In genomic region chr17:27601069-27601974, GRCh38 we compare ENCODE assay signal across 8 cellular contexts. TPM values are rescaled to one million over a fixed set of nuclear protein-coding genes. Genes with fewer than 3 reads are reported as not detected.
DNase-seq lines count a peak whose midpoint lies in the region; ATAC-seq and TF ChIP-seq lines count a peak whose summit lies in the region.

No MANE protein-coding gene starts in this region.

- H3K27ac Mint-ChIP-seq in activated naive CD4-positive, alpha-beta T cell treated with anti-CD3 and anti-CD28 coated beads, Interleukin-2, amount 10 ng/mL, durations not matched to agents 7 days and 5 days: no peak overlapping the region

- peaks cover 13% of the 10 kb centered on the region for H3K4me1 Mint-ChIP-seq in activated naive CD4-positive, alpha-beta T cell treated with anti-CD3 and anti-CD28 coated beads, Interleukin-2, amount 10 ng/mL, durations not matched to agents 7 days and 5 days

- H3K79me2 ChIP-seq in DOHH2 (ENCODE audit: control insufficient read depth, low read length): no peaks in the 10 kb centered on the region

- H3K27me3 Mint-ChIP-seq in activated naive CD4-positive, alpha-beta T cell treated with anti-CD3 and anti-CD28 coated beads, Interleukin-2, amount 10 ng/mL, durations not matched to agents 7 days and 5 days: no peaks in the 10 kb centered on the region

- H3K27me3 ChIP-seq in DOHH2 (ENCODE audit: control insufficient read depth, low read length): peaks cover 12% of the 10 kb centered on the region; the same call in 1 of the 2 replicates
- no peaks in the 10 kb centered on the region for H3K27me3 ChIP-seq in ovary
- no peaks in the 10 kb centered on the region for H3K27me3 ChIP-seq in transverse colon

- H3K36me3 ChIP-seq in DOHH2 (ENCODE audit: control insufficient read depth, low read length): no peaks in the 10 kb centered on the region
- no peaks in the 10 kb centered on the region for H3K36me3 ChIP-seq in ovary
- peaks cover 0 to 5% (median 0%) of the 10 kb centered on the region in 4 donors for H3K36me3 ChIP-seq in transverse colon

- peak; percentile 91 for TF ChIP-seq CTCF in DOHH2 (IDR thresholded peaks at IDR 0.05; ENCODE audit: low read depth, low read length, poor library complexity, severe bottlenecking)
- TF ChIP-seq CTCF in ovary (IDR thresholded peaks at IDR 0.05): peak; percentile 80 to 95 (median 92)
- TF ChIP-seq CTCF in transverse colon (IDR thresholded peaks at IDR 0.05): peak; percentile 92 to 96 (median 93)

- no peaks in the 10 kb centered on the region for H3K9me3 Mint-ChIP-seq in activated naive CD4-positive, alpha-beta T cell treated with anti-CD3 and anti-CD28 coated beads, Interleukin-2, amount 10 ng/mL, durations not matched to agents 7 days and 5 days

- DNase-seq in M059J (ENCODE audit: low read depth): peak; percentile 58
- peak; percentile 89 for DNase-seq in activated naive CD4-positive, alpha-beta T cell treated with anti-CD3 and anti-CD28 coated beads, Interleukin-2, amount 10 ng/mL, durations not matched to agents 7 days and 5 days
- peak; percentile 76 for DNase-seq in globus pallidus (ENCODE audit: low spot score)
- peak; percentile 78 to 92 (median 88) for DNase-seq in ovary
- peak; percentile 87 for DNase-seq in transverse colon

- intact Hi-C loops in ovary (cut with DNase I): loop anchor here (1.0 to 10.0 kb wide), 8 partner anchors 51 to 365 kb away; partner anchors contain the start of gene KSR1 (in 3 of the 4)
- intact Hi-C loops in transverse colon (cut with DNase I; ENCODE audit: low total_unique reads): loop anchor here (2.0 to 10.0 kb wide), 2 partner anchors 247 to 367 kb away; no protein-coding TSS in a partner anchor

- no peaks in the 10 kb centered on the region for H3K9me2 ChIP-seq in DOHH2 (replicated peaks; ENCODE audit: control insufficient read depth, low read length)

- H3K36me3 Mint-ChIP-seq in activated naive CD4-positive, alpha-beta T cell treated with anti-CD3 and anti-CD28 coated beads, Interleukin-2, amount 10 ng/mL, durations not matched to agents 7 days and 5 days: peaks cover 23% of the 10 kb centered on the region

- H3K27ac ChIP-seq in DOHH2 (ENCODE audit: low read depth, low read length): no peak overlapping the region
- no peak overlapping the region for H3K27ac ChIP-seq in ovary
- no peak overlapping the region for H3K27ac ChIP-seq in transverse colon

- H3K4me1 ChIP-seq in DOHH2 (ENCODE audit: control insufficient read depth, low read length): no peaks in the 10 kb centered on the region
- peaks cover 4% of the 10 kb centered on the region for H3K4me1 ChIP-seq in ovary (ENCODE audit: insufficient read depth)
- peaks cover 0 to 19% (median 11%) of the 10 kb centered on the region in 4 donors for H3K4me1 ChIP-seq in transverse colon

- ATAC-seq in SK-N-SH treated with all-trans-retinoic acid at 6 μM for 48 hours: peak; percentile 63
- ATAC-seq in HG03280 (IDR thresholded peaks at IDR 0.05; ENCODE audit: unreplicated experiment): no peak

- TF ChIP-seq EP300 in ovary (IDR thresholded peaks at IDR 0.05) (no peak), transverse colon (IDR thresholded peaks at IDR 0.05; ENCODE audit: low read depth) (no peak)

- H3K4me2 ChIP-seq in DOHH2 (ENCODE audit: low read length): no peak overlapping the region

- CTCF ChIA-PET in activated naive CD4-positive, alpha-beta T cell treated with anti-CD3 and anti-CD28 coated beads, Interleukin-2, amount 10 ng/mL, durations not matched to agents 7 days and 5 days (lab: Charles Lee): interaction anchor here (0.6 to 10.6 kb wide), 28 partner anchors 9 to 363 kb away, joined by 3 to 153 read pairs (median 4); partner anchors contain the start of genes KSR1 and LGALS9

- H3K4me3 ChIP-seq in DOHH2 (ENCODE audit: low read length) (no peak overlapping the region), ovary (no peak overlapping the region), transverse colon (no peak overlapping the region)

- no peaks in the 10 kb centered on the region for H3F3A ChIP-seq in DOHH2 (ENCODE audit: control insufficient read depth, insufficient read depth)

- in situ Hi-C loops in transverse colon (cut with MboI; ENCODE audit: low pct_ligation_motif_present in 1 of 4, low pct_unique_long_range_greater_than_20kb in 1 of 4, low sequenced_read_pairs in 3 of 4): loop anchor here in 3 of 4 donors (5.0 to 25.0 kb wide), 7 partner anchors 51 to 367 kb away; partner anchors contain the start of gene LYRM9 (in 1 of the 3)

- H3K9me3 ChIP-seq in DOHH2 (ENCODE audit: control insufficient read depth, insufficient read depth, low read length) (no peaks in the 10 kb centered on the region), ovary (no peaks in the 10 kb centered on the region), transverse colon (no peaks in the 10 kb centered on the region)

- no peaks in the 10 kb centered on the region for H4K20me1 ChIP-seq in DOHH2 (ENCODE audit: control insufficient read depth, insufficient read depth, low read depth, low read length)

- 63% methylated on average over 11 of the region's 11 CpGs for WGBS in ovary, 3 donors
- 61 to 67% methylated on average over 3 to 11 of the region's 11 CpGs for WGBS in transverse colon (ENCODE audit: low coverage in 1 of 2), 2 donors

- H3K4me3 Mint-ChIP-seq in activated naive CD4-positive, alpha-beta T cell treated with anti-CD3 and anti-CD28 coated beads, Interleukin-2, amount 10 ng/mL, durations not matched to agents 7 days and 5 days: no peak overlapping the region

- no peak for TF ChIP-seq POLR2A in ovary (IDR thresholded peaks at IDR 0.05)
- no peak for TF ChIP-seq POLR2A in transverse colon (IDR thresholded peaks at IDR 0.05)

TF ChIP-seq in SK-N-SH treated with all-trans-retinoic acid at 6 μM for 48 hours, 23 proteins besides CTCF, POLR2A, EP300 and RAD21 (continues in another document):
- no peak for TF ChIP-seq TOX (CRISPR knock-in tag; IDR thresholded peaks at IDR 0.05; ENCODE audit: borderline replicate concordance)
- TF ChIP-seq POU6F1 (CRISPR knock-in tag; IDR thresholded peaks at IDR 0.05; ENCODE audit: borderline replicate concordance, low read depth): no peak
- no peak for TF ChIP-seq OSR1 (CRISPR knock-in tag; IDR thresholded peaks at IDR 0.05)
- TF ChIP-seq, protein P1, sequence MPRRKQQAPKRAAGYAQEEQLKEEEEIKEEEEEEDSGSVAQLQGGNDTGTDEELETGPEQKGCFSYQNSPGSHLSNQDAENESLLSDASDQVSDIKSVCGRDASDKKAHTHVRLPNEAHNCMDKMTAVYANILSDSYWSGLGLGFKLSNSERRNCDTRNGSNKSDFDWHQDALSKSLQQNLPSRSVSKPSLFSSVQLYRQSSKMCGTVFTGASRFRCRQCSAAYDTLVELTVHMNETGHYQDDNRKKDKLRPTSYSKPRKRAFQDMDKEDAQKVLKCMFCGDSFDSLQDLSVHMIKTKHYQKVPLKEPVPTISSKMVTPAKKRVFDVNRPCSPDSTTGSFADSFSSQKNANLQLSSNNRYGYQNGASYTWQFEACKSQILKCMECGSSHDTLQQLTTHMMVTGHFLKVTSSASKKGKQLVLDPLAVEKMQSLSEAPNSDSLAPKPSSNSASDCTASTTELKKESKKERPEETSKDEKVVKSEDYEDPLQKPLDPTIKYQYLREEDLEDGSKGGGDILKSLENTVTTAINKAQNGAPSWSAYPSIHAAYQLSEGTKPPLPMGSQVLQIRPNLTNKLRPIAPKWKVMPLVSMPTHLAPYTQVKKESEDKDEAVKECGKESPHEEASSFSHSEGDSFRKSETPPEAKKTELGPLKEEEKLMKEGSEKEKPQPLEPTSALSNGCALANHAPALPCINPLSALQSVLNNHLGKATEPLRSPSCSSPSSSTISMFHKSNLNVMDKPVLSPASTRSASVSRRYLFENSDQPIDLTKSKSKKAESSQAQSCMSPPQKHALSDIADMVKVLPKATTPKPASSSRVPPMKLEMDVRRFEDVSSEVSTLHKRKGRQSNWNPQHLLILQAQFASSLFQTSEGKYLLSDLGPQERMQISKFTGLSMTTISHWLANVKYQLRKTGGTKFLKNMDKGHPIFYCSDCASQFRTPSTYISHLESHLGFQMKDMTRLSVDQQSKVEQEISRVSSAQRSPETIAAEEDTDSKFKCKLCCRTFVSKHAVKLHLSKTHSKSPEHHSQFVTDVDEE (CRISPR knock-in tag; IDR thresholded peaks at IDR 0.05): no peak
- TF ChIP-seq ARNTL (CRISPR knock-in tag; IDR thresholded peaks at IDR 0.05; ENCODE audit: borderline replicate concordance, low read depth): no peak
- no peak for TF ChIP-seq PATZ1 (CRISPR knock-in tag; IDR thresholded peaks at IDR 0.05; ENCODE audit: borderline replicate concordance)
- TF ChIP-seq ISL1 (CRISPR knock-in tag; IDR thresholded peaks at IDR 0.05): no peak
- no peak for TF ChIP-seq TCF4 (CRISPR knock-in tag; IDR thresholded peaks at IDR 0.05; ENCODE audit: borderline replicate concordance)

RNA-seq across cellular contexts. Expression of gene LGALS9, which starts 29.7 kb away (rescaled TPM):
- total RNA-seq in M059J (2014; rRNA removed; shearing (Covaris generic)): 96.1 and 113 TPM in 2 replicates
- total RNA-seq in ovary (10 to 100 TPM in 5 of 7 donors, 1 to 10 TPM in 2; 9.0 to 38.3 (median 16.6) TPM), transverse colon (100 to 1,000 TPM; 245 to 463 (median 368) TPM)
- 10 to 100 TPM; 23.3 to 62.8 TPM for polyA plus RNA-seq in ovary
